In the genomic region with DNA sequence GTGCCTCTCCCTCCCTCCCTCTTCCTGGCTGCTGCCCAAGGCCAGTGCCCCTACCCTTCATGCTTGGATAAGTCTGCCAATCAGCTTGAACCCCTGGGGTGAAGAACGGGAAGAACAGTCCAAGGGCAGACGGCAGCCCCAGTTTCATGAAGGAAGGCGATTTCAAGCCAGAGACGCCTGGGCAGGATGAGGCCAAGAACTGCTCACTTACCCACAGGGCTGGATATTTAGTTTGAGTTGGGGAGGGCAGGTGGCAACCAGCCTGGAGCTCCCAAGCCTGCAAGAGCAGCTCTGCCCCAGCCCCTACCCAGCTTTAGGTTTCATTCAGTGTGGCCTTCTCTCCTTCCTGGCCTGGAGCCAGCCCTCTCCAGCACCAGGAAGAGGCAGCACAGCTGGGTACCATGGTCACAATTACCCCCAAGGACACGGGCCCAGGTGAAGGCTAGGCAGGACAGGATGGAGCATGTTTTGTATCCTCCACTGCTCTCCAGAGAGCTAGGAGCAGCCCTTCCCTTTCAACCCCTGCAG, we compare ENCODE assay signal across 9 cellular contexts. TPM values are rescaled to one million over a fixed set of nuclear protein-coding genes. Genes with fewer than 3 reads are reported as not detected.
DNase-seq lines count a peak whose midpoint lies in the region; ATAC-seq lines count a peak whose summit lies in the region.
"Had no signal": no experiment of that assay in that cellular context is flagged by ENCODE, and none has a peak within 500 bp of the region (broad histone marks: within the 10 kb centered on the region; RNA-seq: fewer than 3 reads in every experiment).

No MANE protein-coding gene starts in this region.

- no peak for ATAC-seq in HG03469 (IDR thresholded peaks at IDR 0.05; ENCODE audit: unreplicated experiment)
- no peak for ATAC-seq in GM18868 (IDR thresholded peaks at IDR 0.05; ENCODE audit: unreplicated experiment)
- ATAC-seq: activated T-helper 17 cell treated with anti-CD3 and anti-CD28 coated beads, Interleukin-2, amount 50 U/mL, for 72 hours had no signal

- no peaks in the 10 kb centered on the region for H3K36me3 ChIP-seq in H7 (replicated peaks; ENCODE audit: control insufficient read depth, insufficient read depth, low read length)

- no peaks in the 10 kb centered on the region for H3K27me3 ChIP-seq in H7 (ENCODE audit: control insufficient read depth, insufficient read depth, low read length)

- DNase-seq in H7 (peak; percentile 43), NCI-H2196 treated with DMSO at 0.1 percent for 48 hours (lab: John Stamatoyannopoulos, UW; ENCODE audit: unreplicated experiment) (peak; percentile 47), dermis blood vessel endothelial cell (peak; percentile 26), renal cortical epithelial cell (ENCODE audit: low read depth) (peak; percentile 34), SIG-M5 treated with dmso at 0.1 percent for 504 hours (lab: John Stamatoyannopoulos, UW; ENCODE audit: unreplicated experiment) (no peak)
- DNase-seq in activated CD4-positive, alpha-beta T cell treated with anti-CD3 and anti-CD28 coated beads for 48 hours = no peak

- H3K4me3 ChIP-seq in H7 (ENCODE audit: insufficient read depth, low read depth, low read length) = no peak overlapping the region

RNA-seq across cellular contexts. Expression of a gene that starts 35.9 kb away (rescaled TPM):
- 1.3 and 2.0 TPM in 2 replicates for total RNA-seq in H7 (2014; rRNA removed; shearing (Covaris generic))
- 89.2 and 90.5 TPM in 2 replicates for total RNA-seq in dermis blood vessel endothelial cell
- total RNA-seq in renal cortical epithelial cell = 42.4 and 68.2 TPM in 2 replicates

Comparison
In these comparisons a context has a peak if more than half of its experiments do, and no peak if none do; other contexts are left out.
1. DNase-seq: peak in H7 (single experiment), NCI-H2196 treated with DMSO at 0.1 percent for 48 hours (single experiment), dermis blood vessel endothelial cell (single experiment) and renal cortical epithelial cell (single experiment); none in activated CD4-positive, alpha-beta T cell treated with anti-CD3 and anti-CD28 coated beads for 48 hours (single experiment) and SIG-M5 treated with dmso at 0.1 percent for 504 hours (single experiment).
2. RNA of a gene that starts 35.9 kb away (total RNA-seq): 89.2 to 90.5 TPM in dermis blood vessel endothelial cell and 42.4 to 68.2 TPM in renal cortical epithelial cell; 1.3 to 2.0 TPM in H7; every median in the first group is over 10 times any median in the second.